Comparison of ENCODE assay signal across 14 cellular contexts in genomic region chr17:71699907-71700306, GRCh38.
DNase-seq lines count a peak whose midpoint lies in the region; ATAC-seq and TF ChIP-seq lines count a peak whose summit lies in the region.
"Had no signal": no experiment of that assay in that cellular context is flagged by ENCODE, and none has a peak within 500 bp of the region (broad histone marks: within the 10 kb centered on the region; RNA-seq: fewer than 3 reads in every experiment).

No MANE protein-coding gene starts in this region.

- peak; percentile 41 for DNase-seq in NCI-H510A treated with DMSO at 0.1 percent for 48 hours (lab: John Stamatoyannopoulos, UW)
- no peak for DNase-seq in NCI-H510A (lab: John Stamatoyannopoulos, UW)
- DNase-seq in Ammon's horn (ENCODE audit: low spot score), result peak; percentile 11
- DNase-seq in epithelial cell of esophagus (ENCODE audit: low read depth), result peak; percentile 6
- DNase-seq in NCI-H1048 (lab: John Stamatoyannopoulos, UW), result no peak
- no peak for DNase-seq in gastrocnemius medialis
- DNase-seq: Caco-2; CD8-positive, alpha-beta memory T cell; DMS79; GM23248 had no signal

- no peak for TF ChIP-seq CTCF in epithelial cell of esophagus (IDR thresholded peaks at IDR 0.05; ENCODE audit: insufficient read depth, low read depth, low read length, missing control alignments)
- TF ChIP-seq CTCF in gastrocnemius medialis (IDR thresholded peaks at IDR 0.05 in 4 of 5, conservative IDR thresholded peaks at IDR 0.05 in 1 of 5), result no peak

- H3K4me1 ChIP-seq in gastrocnemius medialis, result no peaks in the 10 kb centered on the region

- in situ Hi-C loops in gastrocnemius medialis (cut with MboI; ENCODE audit: low sequenced_read_pairs in 4 of 4), result no loop called here

- H3K36me3 ChIP-seq in gastrocnemius medialis, result no peaks in the 10 kb centered on the region
- H3K36me3 ChIP-seq: BLaER1 had no signal

- no peak overlapping the region for H3K27ac ChIP-seq in gastrocnemius medialis
- H3K27ac ChIP-seq: BLaER1, GM23248 had no signal

- intact Hi-C loops in gastrocnemius medialis (cut with DNase I; ENCODE audit: low total_unique reads), result no loop called here

- ATAC-seq in gastrocnemius medialis (no peak), HG03039 (IDR thresholded peaks at IDR 0.05; ENCODE audit: unreplicated experiment) (no peak)
- ATAC-seq: GM12878, HCT116 had no signal

- H3K27me3 ChIP-seq in gastrocnemius medialis, result no peaks in the 10 kb centered on the region
- H3K27me3 ChIP-seq: BLaER1 had no signal

- H3K4me3 ChIP-seq in epithelial cell of esophagus (ENCODE audit: low read length), result no peak overlapping the region
- H3K4me3 ChIP-seq in gastrocnemius medialis, result no peak overlapping the region
- H3K4me3 ChIP-seq: BLaER1, GM12878, GM23248 had no signal

- TF ChIP-seq POLR2A in gastrocnemius medialis (IDR thresholded peaks at IDR 0.05), result no peak

- H3K9me3 ChIP-seq in gastrocnemius medialis, result no peaks in the 10 kb centered on the region
- H3K9me3 ChIP-seq: BLaER1, Caco-2 had no signal

Comparison
In these comparisons a context has a peak if more than half of its experiments do, and no peak if none do; other contexts are left out.
1. DNase-seq: peak in NCI-H510A treated with DMSO at 0.1 percent for 48 hours (single experiment), Ammon's horn (single experiment) and epithelial cell of esophagus (single experiment); none in NCI-H510A (single experiment), NCI-H1048 (single experiment) and gastrocnemius medialis (0 of 2).